13 cellular contexts compared by ENCODE assay signal in genomic region chr2:98486374-98486981, GRCh38. TPM values are rescaled to one million over a fixed set of nuclear protein-coding genes. Genes with fewer than 3 reads are reported as not detected.
A peak's percentile ranks its signal among the peaks of the same experiment; 100 is the strongest.
DNase-seq lines count a peak whose midpoint lies in the region; ATAC-seq and TF ChIP-seq lines count a peak whose summit lies in the region.
"Had no signal": no experiment of that assay in that cellular context is flagged by ENCODE, and none has a peak within 500 bp of the region (broad histone marks: within the 10 kb centered on the region; RNA-seq: fewer than 3 reads in every experiment).

No MANE protein-coding gene starts in this region.

- no peak overlapping the region for H2AFZ ChIP-seq in KMS-11 (ENCODE audit: low read depth)

- TF ChIP-seq CTCF in KMS-11 (conservative IDR thresholded peaks at IDR 0.05; ENCODE audit: low read depth, low read length) (no peak), chondrocyte (IDR thresholded peaks at IDR 0.05) (no peak)

- peak overlapping the region; percentile 79; the same call in 1 of the 2 replicates for H3K9ac ChIP-seq in KMS-11

- DNase-seq in activated T-cell treated with anti-CD3 and anti-CD28 coated beads, Interleukin-2, amount 50 U/mL, for 72 hours = no peak
- DNase-seq in activated T-cell treated with anti-CD3 and anti-CD28 coated beads, Interleukin-2, amount 50 U/mL, for 48 hours = no peak
- DNase-seq in chondrocyte (ENCODE audit: low spot score) (peak; percentile 63), islet precursor cell (no peak), NCI-H345 (lab: John Stamatoyannopoulos, UW) (no peak)
- DNase-seq: activated gamma-delta T cell treated with Interleukin-2 at 50 U/mL for 16 hours, NCI-H187, NCI-H748 treated with DMSO at 0.1 percent for 48 hours, ovary had no signal

- H3K79me2 ChIP-seq in KMS-11 (ENCODE audit: insufficient read depth, low read depth) = peaks cover 88% of the 10 kb centered on the region

- no peaks in the 10 kb centered on the region for H3K27me3 Mint-ChIP-seq in activated T-cell treated with anti-CD3 and anti-CD28 coated beads, Interleukin-2, amount 50 U/mL, for 72 hours (ENCODE audit: low read depth)
- no peaks in the 10 kb centered on the region for H3K27me3 Mint-ChIP-seq in chondrocyte (ENCODE audit: low read depth)
- H3K27me3 Mint-ChIP-seq in stimulated activated memory B cell treated with anti-CD40 and anti-IgM and Interleukin-4, amounts not matched to agents 10 μg/mL and 1 μg/mL and 100 μg/mL, for 72 hours = no peaks in the 10 kb centered on the region

- H3K27ac Mint-ChIP-seq in activated T-cell treated with anti-CD3 and anti-CD28 coated beads, Interleukin-2, amount 50 U/mL, for 72 hours = peak overlapping the region; percentile 24
- H3K27ac Mint-ChIP-seq in chondrocyte (ENCODE audit: unreplicated experiment) = no peak overlapping the region
- H3K27ac Mint-ChIP-seq in stimulated activated memory B cell treated with anti-CD40 and anti-IgM and Interleukin-4, amounts not matched to agents 10 μg/mL and 1 μg/mL and 100 μg/mL, for 72 hours = peak overlapping the region; percentile 81

- H3K4me3 ChIP-seq in KMS-11 (IDR thresholded peaks at IDR 0.05; ENCODE audit: insufficient read depth, low read depth, low read length) = no peak overlapping the region
- H3K4me3 ChIP-seq: ovary, smooth muscle cell had no signal

- H3K4me1 Mint-ChIP-seq in activated T-cell treated with anti-CD3 and anti-CD28 coated beads, Interleukin-2, amount 50 U/mL, for 72 hours (ENCODE audit: low read depth) = peaks cover 93% of the 10 kb centered on the region
- peaks cover 28% of the 10 kb centered on the region for H3K4me1 Mint-ChIP-seq in chondrocyte (ENCODE audit: low read depth)
- peaks cover 64% of the 10 kb centered on the region for H3K4me1 Mint-ChIP-seq in stimulated activated memory B cell treated with anti-CD40 and anti-IgM and Interleukin-4, amounts not matched to agents 10 μg/mL and 1 μg/mL and 100 μg/mL, for 72 hours

- H3K4me2 ChIP-seq in KMS-11 = peak overlapping the region; percentile 97
- H3K4me2 ChIP-seq: smooth muscle cell had no signal

- no peaks in the 10 kb centered on the region for H3K27me3 ChIP-seq in KMS-11 (ENCODE audit: insufficient read depth, low read depth)
- H3K27me3 ChIP-seq: ovary had no signal

- no peaks in the 10 kb centered on the region for H4K20me1 ChIP-seq in KMS-11 (ENCODE audit: insufficient read depth)

- ATAC-seq in activated T-cell treated with anti-CD3 and anti-CD28 coated beads, Interleukin-2, amount 50 U/mL, for 72 hours (replicated peaks in 1 of 2) = no peak
- no peak for ATAC-seq in stimulated activated memory B cell treated with anti-CD40 and anti-IgM and Interleukin-4, amounts not matched to agents 10 μg/mL and 1 μg/mL and 100 μg/mL, for 72 hours
- no peak for ATAC-seq in GM18520 (IDR thresholded peaks at IDR 0.05; ENCODE audit: unreplicated experiment)

- H3K27ac ChIP-seq in KMS-11 = peak overlapping the region; percentile 99
- H3K27ac ChIP-seq: ovary had no signal

- H3K4me1 ChIP-seq in KMS-11 (ENCODE audit: low read depth, poor library complexity, severe bottlenecking) = peaks cover 99% of the 10 kb centered on the region

- no peaks in the 10 kb centered on the region for H3K36me3 ChIP-seq in KMS-11 (ENCODE audit: insufficient read depth)
- H3K36me3 ChIP-seq: ovary had no signal

- H3K4me3 Mint-ChIP-seq in activated T-cell treated with anti-CD3 and anti-CD28 coated beads, Interleukin-2, amount 50 U/mL, for 72 hours = peak overlapping the region in 1 of 2 donors; percentile 23
- no peak overlapping the region for H3K4me3 Mint-ChIP-seq in chondrocyte (ENCODE audit: unreplicated experiment)
- H3K4me3 Mint-ChIP-seq in stimulated activated memory B cell treated with anti-CD40 and anti-IgM and Interleukin-4, amounts not matched to agents 10 μg/mL and 1 μg/mL and 100 μg/mL, for 72 hours = no peak overlapping the region

- no peaks in the 10 kb centered on the region for H3K9me3 Mint-ChIP-seq in activated T-cell treated with anti-CD3 and anti-CD28 coated beads, Interleukin-2, amount 50 U/mL, for 72 hours
- no peaks in the 10 kb centered on the region for H3K9me3 Mint-ChIP-seq in chondrocyte (ENCODE audit: low read depth)
- no peaks in the 10 kb centered on the region for H3K9me3 Mint-ChIP-seq in stimulated activated memory B cell treated with anti-CD40 and anti-IgM and Interleukin-4, amounts not matched to agents 10 μg/mL and 1 μg/mL and 100 μg/mL, for 72 hours

- H3K36me3 Mint-ChIP-seq in activated T-cell treated with anti-CD3 and anti-CD28 coated beads, Interleukin-2, amount 50 U/mL, for 72 hours (ENCODE audit: insufficient read depth in 2 of 2) = no peaks in the 10 kb centered on the region
- H3K36me3 Mint-ChIP-seq in chondrocyte (ENCODE audit: low read depth) = no peaks in the 10 kb centered on the region
- no peaks in the 10 kb centered on the region for H3K36me3 Mint-ChIP-seq in stimulated activated memory B cell treated with anti-CD40 and anti-IgM and Interleukin-4, amounts not matched to agents 10 μg/mL and 1 μg/mL and 100 μg/mL, for 72 hours

RNA-seq across cellular contexts. Expression of gene INPP4A, which starts 41.8 kb away (rescaled TPM):
- total RNA-seq in activated T-cell treated with anti-CD3 and anti-CD28 coated beads, Interleukin-2, amount 50 U/mL, for 72 hours = 10 to 100 TPM; 51.6 to 55.1 TPM
- 25.9 to 33.3 TPM (median 26.1 TPM) in 3 replicates for total RNA-seq in chondrocyte
